Comparison of ENCODE assay signal across 2 cellular contexts in genomic region chr15:55183679-55184078, GRCh38.
A peak's percentile ranks its signal among the peaks of the same experiment; 100 is the strongest.
TF ChIP-seq lines count a peak whose summit lies in the region.

No MANE protein-coding gene starts in this region.

TF ChIP-seq in IMR-90, 13 proteins besides CTCF, POLR2A, EP300 and RAD21:
- no peak for TF ChIP-seq SMC3 (IDR thresholded peaks at IDR 0.05; ENCODE audit: low read depth, low read length)
- no peak for TF ChIP-seq NFE2L2 (IDR thresholded peaks at IDR 0.05; ENCODE audit: low read depth, low read length)
- no peak for TF ChIP-seq USF2 (IDR thresholded peaks at IDR 0.05; ENCODE audit: low read depth, low read length)
- TF ChIP-seq CHD1 (IDR thresholded peaks at IDR 0.05; ENCODE audit: low read depth, low read length), result no peak
- no peak for TF ChIP-seq MAFK (IDR thresholded peaks at IDR 0.05; ENCODE audit: low read depth, low read length)
- no peak for TF ChIP-seq BHLHE40 (IDR thresholded peaks at IDR 0.05; ENCODE audit: low read depth, low read length)

TF ChIP-seq in endothelial cell of umbilical vein, 7 proteins besides CTCF, POLR2A, EP300 and RAD21:
- TF ChIP-seq GATA2 (IDR thresholded peaks at IDR 0.05; ENCODE audit: insufficient read depth, insufficient read length, low read depth, low read length) (no peak), FOS (IDR thresholded peaks at IDR 0.05; ENCODE audit: borderline replicate concordance, insufficient read depth, low read length) (peak; percentile 38)
